ENCODE assay signal across 14 cellular contexts in the genomic region with DNA sequence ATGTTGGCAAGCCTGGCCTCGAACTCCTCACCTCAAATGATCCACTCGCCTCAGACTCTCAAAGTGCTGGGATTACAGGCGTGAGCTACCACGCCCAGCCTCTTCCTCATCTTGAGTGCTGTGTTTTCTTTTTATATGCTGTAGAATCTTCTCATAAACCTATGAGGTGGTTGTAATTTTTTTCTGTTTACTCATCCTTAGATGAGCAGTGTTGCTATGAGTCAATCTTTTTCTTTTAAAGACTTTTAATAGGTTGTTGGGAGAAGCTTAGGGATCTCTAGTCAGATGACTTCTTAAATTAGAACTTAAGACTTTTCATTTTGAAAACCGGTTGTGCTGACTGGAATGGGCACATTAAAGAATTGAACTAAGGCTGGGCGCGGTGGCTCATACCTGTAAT. TPM values are rescaled to one million over a fixed set of nuclear protein-coding genes. Genes with fewer than 3 reads are reported as not detected.
DNase-seq lines count a peak whose midpoint lies in the region; ATAC-seq, FAIRE-seq and TF ChIP-seq lines count a peak whose summit lies in the region.
"Had no signal": no experiment of that assay in that cellular context is flagged by ENCODE, and none has a peak within 500 bp of the region (broad histone marks: within the 10 kb centered on the region; RNA-seq: fewer than 3 reads in every experiment).

No MANE protein-coding gene starts in this region.

- no peak overlapping the region for H3K4me3 ChIP-seq in skeletal muscle cell (ENCODE audit: low read depth, low read length)
- H3K4me3 ChIP-seq: heart left ventricle had no signal

- no peaks in the 10 kb centered on the region for H3K36me3 Mint-ChIP-seq in activated T-cell treated with anti-CD3 and anti-CD28 coated beads, Interleukin-2, amount 50 U/mL, for 24 hours (ENCODE audit: low read depth)
- no peaks in the 10 kb centered on the region for H3K36me3 Mint-ChIP-seq in WTC11

- POLR2A ChIA-PET in WTC11 (lab: Charles Lee) = no interaction called here

- no peaks in the 10 kb centered on the region for H3K27me3 Mint-ChIP-seq in activated T-cell treated with anti-CD3 and anti-CD28 coated beads, Interleukin-2, amount 50 U/mL, for 24 hours
- H3K27me3 Mint-ChIP-seq in WTC11 (ENCODE audit: low read depth) = no peaks in the 10 kb centered on the region; the same call in 1 of the 2 replicates

- FAIRE-seq in RCC 7860 (lab: Jason Lieb, UNC) = peak; percentile 70
- FAIRE-seq: TTC549 had no signal

- TF ChIP-seq CTCF in WTC11 (IDR thresholded peaks at IDR 0.05) = no peak

- CTCF ChIA-PET in WTC11 (lab: Charles Lee) = no interaction called here

- no peak overlapping the region for H3K4me3 Mint-ChIP-seq in activated T-cell treated with anti-CD3 and anti-CD28 coated beads, Interleukin-2, amount 50 U/mL, for 24 hours
- no peak overlapping the region for H3K4me3 Mint-ChIP-seq in WTC11
- H3K4me3 Mint-ChIP-seq: nephron had no signal

- peaks cover 56% of the 10 kb centered on the region for H3K4me1 Mint-ChIP-seq in activated T-cell treated with anti-CD3 and anti-CD28 coated beads, Interleukin-2, amount 50 U/mL, for 24 hours (ENCODE audit: low read depth)
- H3K4me1 Mint-ChIP-seq in WTC11 = peaks cover 7% of the 10 kb centered on the region
- H3K4me1 Mint-ChIP-seq: nephron had no signal

- no peaks in the 10 kb centered on the region for H3K9me3 Mint-ChIP-seq in activated T-cell treated with anti-CD3 and anti-CD28 coated beads, Interleukin-2, amount 50 U/mL, for 24 hours
- no peaks in the 10 kb centered on the region for H3K9me3 Mint-ChIP-seq in WTC11
- H3K9me3 Mint-ChIP-seq: nephron had no signal

- peak overlapping the region; percentile 57 for H3K27ac Mint-ChIP-seq in activated T-cell treated with anti-CD3 and anti-CD28 coated beads, Interleukin-2, amount 50 U/mL, for 24 hours
- H3K27ac Mint-ChIP-seq in WTC11 = no peak overlapping the region
- H3K27ac Mint-ChIP-seq: nephron had no signal

- ATAC-seq in WTC11 (no peak), HG03378 (IDR thresholded peaks at IDR 0.05; ENCODE audit: unreplicated experiment) (no peak)
- ATAC-seq: heart left ventricle had no signal

- no peak for DNase-seq in activated T-cell treated with anti-CD3 and anti-CD28 coated beads, Interleukin-2, amount 50 U/mL, for 24 hours
- DNase-seq in activated T-cell treated with anti-CD3 and anti-CD28 coated beads for 4 hours (no peak), RCC 7860 (ENCODE audit: low spot score) (peak; percentile 85), dedifferentiated amniotic fluid mesenchymal stem cell (ENCODE audit: extremely low spot score) (peak; percentile 37), skeletal muscle cell (ENCODE audit: low read depth) (peak; percentile 45), cortex of kidney (lab: John Stamatoyannopoulos, UW) (no peak), WTC11 (ENCODE audit: low spot score) (no peak)
- DNase-seq: C1 segment of cervical spinal cord; heart left ventricle; NCI-H526; stimulated activated CD4-positive, alpha-beta T cell treated with anti-CD3 and anti-CD28 coated beads, Interleukin-4, amount 100 ng/mL, for 4 hours had no signal

TF ChIP-seq in WTC11, 78 proteins besides CTCF, POLR2A, EP300 and RAD21:
- TF ChIP-seq, protein P1, sequence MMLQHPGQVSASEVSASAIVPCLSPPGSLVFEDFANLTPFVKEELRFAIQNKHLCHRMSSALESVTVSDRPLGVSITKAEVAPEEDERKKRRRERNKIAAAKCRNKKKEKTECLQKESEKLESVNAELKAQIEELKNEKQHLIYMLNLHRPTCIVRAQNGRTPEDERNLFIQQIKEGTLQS (CRISPR knock-in tag; conservative IDR thresholded peaks at IDR 0.05) = no peak
- TF ChIP-seq, protein P2, sequence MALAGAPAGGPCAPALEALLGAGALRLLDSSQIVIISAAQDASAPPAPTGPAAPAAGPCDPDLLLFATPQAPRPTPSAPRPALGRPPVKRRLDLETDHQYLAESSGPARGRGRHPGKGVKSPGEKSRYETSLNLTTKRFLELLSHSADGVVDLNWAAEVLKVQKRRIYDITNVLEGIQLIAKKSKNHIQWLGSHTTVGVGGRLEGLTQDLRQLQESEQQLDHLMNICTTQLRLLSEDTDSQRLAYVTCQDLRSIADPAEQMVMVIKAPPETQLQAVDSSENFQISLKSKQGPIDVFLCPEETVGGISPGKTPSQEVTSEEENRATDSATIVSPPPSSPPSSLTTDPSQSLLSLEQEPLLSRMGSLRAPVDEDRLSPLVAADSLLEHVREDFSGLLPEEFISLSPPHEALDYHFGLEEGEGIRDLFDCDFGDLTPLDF (CRISPR knock-in tag; IDR thresholded peaks at IDR 0.05) = no peak
- TF ChIP-seq TEAD4 (CRISPR knock-in tag; IDR thresholded peaks at IDR 0.05) (no peak), SP1 (CRISPR knock-in tag; conservative IDR thresholded peaks at IDR 0.05) (no peak), MXD4 (CRISPR knock-in tag; IDR thresholded peaks at IDR 0.05; ENCODE audit: borderline replicate concordance) (no peak), FOXP1 (CRISPR knock-in tag; IDR thresholded peaks at IDR 0.05; ENCODE audit: borderline replicate concordance) (no peak), CREB1 (CRISPR knock-in tag; IDR thresholded peaks at IDR 0.05) (no peak), SOX15 (CRISPR knock-in tag; IDR thresholded peaks at IDR 0.05) (no peak), NFYB (CRISPR knock-in tag; conservative IDR thresholded peaks at IDR 0.05; ENCODE audit: low read depth) (no peak), NR2C2 (CRISPR knock-in tag; IDR thresholded peaks at IDR 0.05) (no peak), HMGA2 (CRISPR knock-in tag; IDR thresholded peaks at IDR 0.05) (no peak), ZNF317 (CRISPR knock-in tag; IDR thresholded peaks at IDR 0.05; ENCODE audit: borderline replicate concordance, low read depth) (no peak), FOXK1 (CRISPR knock-in tag; IDR thresholded peaks at IDR 0.05) (no peak), ETV6 (CRISPR knock-in tag; IDR thresholded peaks at IDR 0.05) (no peak), ZBTB21 (CRISPR knock-in tag; IDR thresholded peaks at IDR 0.05; ENCODE audit: borderline replicate concordance) (no peak)
- TF ChIP-seq, protein P3, sequence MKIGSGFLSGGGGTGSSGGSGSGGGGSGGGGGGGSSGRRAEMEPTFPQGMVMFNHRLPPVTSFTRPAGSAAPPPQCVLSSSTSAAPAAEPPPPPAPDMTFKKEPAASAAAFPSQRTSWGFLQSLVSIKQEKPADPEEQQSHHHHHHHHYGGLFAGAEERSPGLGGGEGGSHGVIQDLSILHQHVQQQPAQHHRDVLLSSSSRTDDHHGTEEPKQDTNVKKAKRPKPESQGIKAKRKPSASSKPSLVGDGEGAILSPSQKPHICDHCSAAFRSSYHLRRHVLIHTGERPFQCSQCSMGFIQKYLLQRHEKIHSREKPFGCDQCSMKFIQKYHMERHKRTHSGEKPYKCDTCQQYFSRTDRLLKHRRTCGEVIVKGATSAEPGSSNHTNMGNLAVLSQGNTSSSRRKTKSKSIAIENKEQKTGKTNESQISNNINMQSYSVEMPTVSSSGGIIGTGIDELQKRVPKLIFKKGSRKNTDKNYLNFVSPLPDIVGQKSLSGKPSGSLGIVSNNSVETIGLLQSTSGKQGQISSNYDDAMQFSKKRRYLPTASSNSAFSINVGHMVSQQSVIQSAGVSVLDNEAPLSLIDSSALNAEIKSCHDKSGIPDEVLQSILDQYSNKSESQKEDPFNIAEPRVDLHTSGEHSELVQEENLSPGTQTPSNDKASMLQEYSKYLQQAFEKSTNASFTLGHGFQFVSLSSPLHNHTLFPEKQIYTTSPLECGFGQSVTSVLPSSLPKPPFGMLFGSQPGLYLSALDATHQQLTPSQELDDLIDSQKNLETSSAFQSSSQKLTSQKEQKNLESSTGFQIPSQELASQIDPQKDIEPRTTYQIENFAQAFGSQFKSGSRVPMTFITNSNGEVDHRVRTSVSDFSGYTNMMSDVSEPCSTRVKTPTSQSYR (CRISPR knock-in tag; IDR thresholded peaks at IDR 0.05) = no peak
- TF ChIP-seq, protein P4, sequence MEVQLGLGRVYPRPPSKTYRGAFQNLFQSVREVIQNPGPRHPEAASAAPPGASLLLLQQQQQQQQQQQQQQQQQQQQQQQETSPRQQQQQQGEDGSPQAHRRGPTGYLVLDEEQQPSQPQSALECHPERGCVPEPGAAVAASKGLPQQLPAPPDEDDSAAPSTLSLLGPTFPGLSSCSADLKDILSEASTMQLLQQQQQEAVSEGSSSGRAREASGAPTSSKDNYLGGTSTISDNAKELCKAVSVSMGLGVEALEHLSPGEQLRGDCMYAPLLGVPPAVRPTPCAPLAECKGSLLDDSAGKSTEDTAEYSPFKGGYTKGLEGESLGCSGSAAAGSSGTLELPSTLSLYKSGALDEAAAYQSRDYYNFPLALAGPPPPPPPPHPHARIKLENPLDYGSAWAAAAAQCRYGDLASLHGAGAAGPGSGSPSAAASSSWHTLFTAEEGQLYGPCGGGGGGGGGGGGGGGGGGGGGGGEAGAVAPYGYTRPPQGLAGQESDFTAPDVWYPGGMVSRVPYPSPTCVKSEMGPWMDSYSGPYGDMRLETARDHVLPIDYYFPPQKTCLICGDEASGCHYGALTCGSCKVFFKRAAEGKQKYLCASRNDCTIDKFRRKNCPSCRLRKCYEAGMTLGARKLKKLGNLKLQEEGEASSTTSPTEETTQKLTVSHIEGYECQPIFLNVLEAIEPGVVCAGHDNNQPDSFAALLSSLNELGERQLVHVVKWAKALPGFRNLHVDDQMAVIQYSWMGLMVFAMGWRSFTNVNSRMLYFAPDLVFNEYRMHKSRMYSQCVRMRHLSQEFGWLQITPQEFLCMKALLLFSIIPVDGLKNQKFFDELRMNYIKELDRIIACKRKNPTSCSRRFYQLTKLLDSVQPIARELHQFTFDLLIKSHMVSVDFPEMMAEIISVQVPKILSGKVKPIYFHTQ (CRISPR knock-in tag; IDR thresholded peaks at IDR 0.05) = no peak
TF ChIP-seq in WTC11: peak in this region for 0.

RNA-seq across cellular contexts. Expression of a gene that starts 8.7 kb away (rescaled TPM):
- total RNA-seq in WTC11 (2021) = 32.3 to 35.7 TPM (median 35.6 TPM) in 3 replicates

Comparison
In these comparisons a context has a peak if more than half of its experiments do, and no peak if none do; other contexts are left out.
1. DNase-seq: peak in RCC 7860 (single experiment), dedifferentiated amniotic fluid mesenchymal stem cell (single experiment) and skeletal muscle cell (single experiment); none in activated T-cell treated with anti-CD3 and anti-CD28 coated beads, Interleukin-2, amount 50 U/mL, for 24 hours (single experiment), activated T-cell treated with anti-CD3 and anti-CD28 coated beads for 4 hours (single experiment), cortex of kidney (single experiment) and WTC11 (single experiment).